ENCODE assay signal across 8 cellular contexts in genomic region chr20:3777726-3778629, GRCh38. TPM values are rescaled to one million over a fixed set of nuclear protein-coding genes. Genes with fewer than 3 reads are reported as not detected.
DNase-seq lines count a peak whose midpoint lies in the region; ATAC-seq and TF ChIP-seq lines count a peak whose summit lies in the region.

No MANE protein-coding gene starts in this region.

- peak overlapping the region; percentile 67 for H3K27ac ChIP-seq in VCaP
- H3K27ac ChIP-seq in effector memory CD4-positive, alpha-beta T cell (ENCODE audit: insufficient read depth, low read length, poor library complexity, severe bottlenecking): no peak overlapping the region
- no peak overlapping the region for H3K27ac ChIP-seq in mesodermal cell (ENCODE audit: low read depth, low read length, severe bottlenecking)
- H3K27ac ChIP-seq in testis: no peak overlapping the region

- H3K9me3 ChIP-seq in effector memory CD4-positive, alpha-beta T cell (ENCODE audit: control insufficient read depth, low read length): no peaks in the 10 kb centered on the region
- H3K9me3 ChIP-seq in mesodermal cell (ENCODE audit: control insufficient read depth, low read length) (no peaks in the 10 kb centered on the region), testis (no peaks in the 10 kb centered on the region)

- no peak overlapping the region for H3K27ac Mint-ChIP-seq in HFFc6

- no peak for TF ChIP-seq POLR2A in testis (IDR thresholded peaks at IDR 0.05)

- intact Hi-C loops in testis (cut with DNase I; ENCODE audit: low total_unique reads): no loop called here

- POLR2A ChIA-PET in BJ (lab: Charles Lee): no interaction called here

- H3K36me3 ChIP-seq in BJ (ENCODE audit: control insufficient read depth, insufficient read depth, low read length) (no peaks in the 10 kb centered on the region), mesodermal cell (ENCODE audit: control insufficient read depth, insufficient read depth, low read length) (peaks cover 5% of the 10 kb centered on the region), testis (ENCODE audit: low read depth, missing control alignments) (no peaks in the 10 kb centered on the region)
- no peaks in the 10 kb centered on the region for H3K36me3 ChIP-seq in effector memory CD4-positive, alpha-beta T cell (ENCODE audit: control insufficient read depth, insufficient read depth, low read length)

- peaks cover 21% of the 10 kb centered on the region for H3K4me1 ChIP-seq in effector memory CD4-positive, alpha-beta T cell (ENCODE audit: control insufficient read depth, insufficient read depth, low read length, poor library complexity, severe bottlenecking)
- H3K4me1 ChIP-seq in mesodermal cell (ENCODE audit: control insufficient read depth, insufficient read depth, low read length, poor library complexity, severe bottlenecking) (peaks cover 4% of the 10 kb centered on the region), testis (peaks cover 7% of the 10 kb centered on the region)

- WGBS in mesodermal cell (ENCODE audit: insufficient coverage in 2 of 2), 2 experiments: 2 to 3% methylated on average over 57 to 65 of the region's 70 CpGs
- 8 to 11% methylated on average over 14 to 52 of the region's 70 CpGs for WGBS in testis, 2 donors

- peaks cover 3% of the 10 kb centered on the region; the same call in 1 of the 2 replicates for H3K27me3 Mint-ChIP-seq in HFFc6 (ENCODE audit: insufficient read depth)

- DNase-seq in BJ (ENCODE audit: low read depth) (no peak), HFFc6 (peak; percentile 6), testis (peak; percentile 60), NCI-H2029 (lab: John Stamatoyannopoulos, UW) (no peak)
- peak in 1 of 3 donors; percentile 36 for DNase-seq in effector memory CD4-positive, alpha-beta T cell

- peak overlapping the region; percentile 83 for H3K4me3 Mint-ChIP-seq in HFFc6

- peak overlapping the region; percentile 42 for H3K4me3 ChIP-seq in BJ (ENCODE audit: low read depth, low read length)
- peak overlapping the region; percentile 56 for H3K4me3 ChIP-seq in effector memory CD4-positive, alpha-beta T cell (ENCODE audit: insufficient read depth, low read depth, low read length, poor library complexity, severe bottlenecking)
- H3K4me3 ChIP-seq in mesodermal cell (ENCODE audit: extremely low read depth, insufficient read depth, low read length, poor library complexity, severe bottlenecking): peak overlapping the region; percentile 30
- peak overlapping the region; percentile 27 to 45 for H3K4me3 ChIP-seq in testis

- H3K4me1 Mint-ChIP-seq in HFFc6 (ENCODE audit: low read depth): peaks cover 16% of the 10 kb centered on the region

- no peak for ATAC-seq in GM21619 (IDR thresholded peaks at IDR 0.05; ENCODE audit: unreplicated experiment)

- H3K9me3 Mint-ChIP-seq in HFFc6: no peaks in the 10 kb centered on the region

- no peaks in the 10 kb centered on the region for H3K36me3 Mint-ChIP-seq in HFFc6 (ENCODE audit: low read depth)

- H3K27me3 ChIP-seq in BJ (ENCODE audit: control insufficient read depth, insufficient read depth, low read length): no peaks in the 10 kb centered on the region
- H3K27me3 ChIP-seq in effector memory CD4-positive, alpha-beta T cell (replicated peaks; ENCODE audit: control insufficient read depth, insufficient read depth, low read length, poor library complexity, severe bottlenecking): no peaks in the 10 kb centered on the region
- no peaks in the 10 kb centered on the region for H3K27me3 ChIP-seq in testis

- TF ChIP-seq CTCF in BJ (IDR thresholded peaks at IDR 0.05; ENCODE audit: insufficient read depth, low read depth, low read length) (0 out of 2 replicates have a peak, but pooled peaks have one; percentile 7), HFFc6 (IDR thresholded peaks at IDR 0.05) (peak; percentile 11; the same call in 1 of the 2 replicates), VCaP (conservative IDR thresholded peaks at IDR 0.05) (peak; percentile 19), testis (IDR thresholded peaks at IDR 0.05) (no peak)

- CTCF ChIA-PET in BJ (lab: Yijun Ruan, JAX): interaction anchor here (0.6 to 2.3 kb wide), 13 partner anchors 9 to 710 kb away, joined by 3 to 10 read pairs (median 4); partner anchors contain the start of genes ADISSP, AP5S1 and CENPB

RNA-seq across cellular contexts. Expression of gene SPEF1, which starts 3.3 kb away (rescaled TPM):
- polyA plus RNA-seq in BJ (2011; rRNA removed) (0.07 and 0.17 TPM in 2 replicates), testis (ENCODE audit: insufficient read depth, low read depth, low replicate concordance) (28.8 TPM)
- not detected in 2 replicates for polyA minus RNA-seq in BJ (2011; rRNA and poly(A)+ RNA removed)
- total RNA-seq in HFFc6 (2021; fragmentation: NEBNext Ultra II Directional; extraction: Animal tissue kit (Norgen Biotek cat#: 25700)): under 1 TPM in 5 of 6 experiments, not detected in 1; 0.19 to 0.48 (median 0.36) TPM
- polyA plus RNA-seq in mesodermal cell (2013, experiment 1 of 2): 0.26 TPM
- polyA plus RNA-seq in mesodermal cell (2013, experiment 2 of 2): 0.46 TPM
- total RNA-seq in testis: 10 to 100 TPM in 1 of 2 donors, 1 to 10 TPM in 1; 9.8 to 12.1 TPM

RNA-seq across cellular contexts. Expression of gene CENPB, which starts 8.6 kb away (rescaled TPM):
- polyA plus RNA-seq in BJ (2011; rRNA removed): 31.0 and 47.5 TPM in 2 replicates
- polyA minus RNA-seq in BJ (2011; rRNA and poly(A)+ RNA removed): 33.9 and 42.5 TPM in 2 replicates
- total RNA-seq in HFFc6 (2021; fragmentation: NEBNext Ultra II Directional; extraction: Animal tissue kit (Norgen Biotek cat#: 25700)): 100 to 1,000 TPM; 109 to 128 (median 117) TPM
- 36.1 TPM for polyA plus RNA-seq in mesodermal cell (2013, experiment 1 of 2)
- 29.1 TPM for polyA plus RNA-seq in mesodermal cell (2013, experiment 2 of 2)
- total RNA-seq in testis: 10 to 100 TPM; 32.2 to 44.1 TPM
- polyA plus RNA-seq in testis (ENCODE audit: insufficient read depth, low read depth, low replicate concordance): 24.8 TPM

RNA-seq across cellular contexts. Expression of gene ADISSP, which starts 10.4 kb away (rescaled TPM):
- polyA plus RNA-seq in BJ (2011; rRNA removed) (21.3 and 34.3 TPM in 2 replicates), testis (ENCODE audit: insufficient read depth, low read depth, low replicate concordance) (36.5 TPM)
- polyA minus RNA-seq in BJ (2011; rRNA and poly(A)+ RNA removed): 17.3 and 22.7 TPM in 2 replicates
- 100 to 1,000 TPM in 1 of 6 experiments, 10 to 100 TPM in 5; 86.0 to 105 (median 89.9) TPM for total RNA-seq in HFFc6 (2021; fragmentation: NEBNext Ultra II Directional; extraction: Animal tissue kit (Norgen Biotek cat#: 25700))
- 38.7 TPM for polyA plus RNA-seq in mesodermal cell (2013, experiment 1 of 2)
- 30.9 TPM for polyA plus RNA-seq in mesodermal cell (2013, experiment 2 of 2)
- 10 to 100 TPM; 17.6 to 19.7 TPM for total RNA-seq in testis

RNA-seq across cellular contexts. Expression of gene CDC25B, which starts 18.1 kb away (rescaled TPM):
- polyA plus RNA-seq in BJ (2011; rRNA removed) (41.8 and 68.1 TPM in 2 replicates), testis (ENCODE audit: insufficient read depth, low read depth, low replicate concordance) (14.4 TPM)
- polyA minus RNA-seq in BJ (2011; rRNA and poly(A)+ RNA removed): 28.0 and 36.5 TPM in 2 replicates
- total RNA-seq in HFFc6 (2021; fragmentation: NEBNext Ultra II Directional; extraction: Animal tissue kit (Norgen Biotek cat#: 25700)): 10 to 100 TPM; 44.9 to 92.6 (median 84.5) TPM
- 32.4 TPM for polyA plus RNA-seq in mesodermal cell (2013, experiment 1 of 2)
- 28.2 TPM for polyA plus RNA-seq in mesodermal cell (2013, experiment 2 of 2)
- 10 to 100 TPM; 25.4 to 45.6 TPM for total RNA-seq in testis

RNA-seq across cellular contexts. Expression of gene AP5S1, which starts 42.4 kb away (rescaled TPM):
- polyA plus RNA-seq in BJ (2011; rRNA removed): 7.5 and 12.2 TPM in 2 replicates
- polyA minus RNA-seq in BJ (2011; rRNA and poly(A)+ RNA removed): 11.4 and 11.7 TPM in 2 replicates
- total RNA-seq in HFFc6 (2021; fragmentation: NEBNext Ultra II Directional; extraction: Animal tissue kit (Norgen Biotek cat#: 25700)): 10 to 100 TPM; 17.7 to 21.7 (median 19.4) TPM
- 3.9 TPM for polyA plus RNA-seq in mesodermal cell (2013, experiment 1 of 2)
- 2.9 TPM for polyA plus RNA-seq in mesodermal cell (2013, experiment 2 of 2)
- total RNA-seq in testis: 10 to 100 TPM; 25.9 to 26.6 TPM
- polyA plus RNA-seq in testis (ENCODE audit: insufficient read depth, low read depth, low replicate concordance): 26.0 TPM

Comparison
In these comparisons a context has a peak if more than half of its experiments do, and no peak if none do; other contexts are left out.
1. DNase-seq: peak in HFFc6 (single experiment) and testis (single experiment); none in BJ (single experiment) and NCI-H2029 (single experiment).
2. CTCF ChIP-seq: peak in BJ (single experiment), HFFc6 (single experiment) and VCaP (single experiment); none in testis (0 of 3).
3. RNA of gene SPEF1, which starts 3.3 kb away (total RNA-seq): 9.8 to 12.1 TPM in testis; 0.19 to 0.48 TPM in HFFc6; every median in the first group is over 4 times any median in the second.
4. RNA of gene ADISSP, which starts 10.4 kb away (total RNA-seq): 86.0 to 105 TPM in HFFc6; 17.6 to 19.7 TPM in testis; every median in the first group is over 4 times any median in the second.
5. Peak in every context shown above with its lines, with median percentiles within 50 percentile points of each other: H3K4me3 ChIP-seq.